26 cellular contexts compared by ENCODE assay signal in the genomic region with DNA sequence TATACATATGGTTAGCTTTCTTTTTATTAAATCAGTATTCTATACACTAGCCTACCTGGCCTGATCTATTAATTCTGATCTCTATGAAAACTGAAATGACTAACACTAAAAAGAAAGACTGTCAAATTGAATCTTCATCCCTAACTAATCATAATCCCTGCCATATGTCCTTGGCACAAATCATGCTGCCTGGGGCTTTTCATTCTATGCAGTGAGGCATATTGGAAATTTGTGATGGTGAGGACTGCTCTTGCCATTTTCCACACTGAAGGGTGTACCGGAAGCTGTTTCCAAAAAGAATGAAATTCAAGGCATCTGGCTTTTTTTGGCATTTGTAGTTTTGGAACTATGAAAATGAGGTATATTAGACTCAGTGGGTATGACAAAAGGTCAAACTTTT.
"Had no signal": no experiment of that assay in that cellular context is flagged by ENCODE, and none has a peak within 500 bp of the region (broad histone marks: within the 10 kb centered on the region; RNA-seq: fewer than 3 reads in every experiment).

No MANE protein-coding gene starts in this region.

- FAIRE-seq: astrocyte, bronchial epithelial cell, endometrium, endothelial cell of umbilical vein had no signal

- DNase-seq: activated B cell treated with CpG ODN at 0.5 μM for 24 hours; activated CD4-positive, alpha-beta T cell treated with anti-CD3 and anti-CD28 coated beads for 48 hours; activated CD4-positive, alpha-beta T cell treated with anti-CD3 and anti-CD28 coated beads, Interleukin-2, amount 50 U/mL, for 1 hour; activated CD4-positive, alpha-beta T cell treated with anti-CD3 and anti-CD28 coated beads, Interleukin-2, amount 50 U/mL, for 48 hours; activated CD8-positive, alpha-beta memory T cell treated with anti-CD3 and anti-CD28 coated beads for 24 hours; activated CD8-positive, alpha-beta T cell treated with anti-CD3 and anti-CD28 coated beads for 36 hours; activated effector memory CD4-positive, alpha-beta T cell treated with Interleukin-2 at 50 U/mL for 16 hours; activated gamma-delta T cell treated with Interleukin-2 at 50 U/mL for 16 hours; activated naive CD4-positive, alpha-beta T cell treated with anti-CD3 and anti-CD28 coated beads, Interleukin-2, amount 50 U/mL, for 16 hours; activated naive CD4-positive, alpha-beta T cell treated with Interleukin-2 at 50 U/mL for 16 hours; activated T-cell treated with anti-CD3 and anti-CD28 coated beads, Interleukin-2, amount 50 U/mL, for 4 hours; amniotic stem cell; anterior cingulate cortex; brain microvascular endothelial cell; colonic mucosa; effector CD8-positive, alpha-beta T cell; esophagus squamous epithelium; foreskin melanocyte; head of caudate nucleus; T-helper 17 cell; T1000; WERI-Rb-1 had no signal
